7 cellular contexts compared by ENCODE assay signal in the genomic region with DNA sequence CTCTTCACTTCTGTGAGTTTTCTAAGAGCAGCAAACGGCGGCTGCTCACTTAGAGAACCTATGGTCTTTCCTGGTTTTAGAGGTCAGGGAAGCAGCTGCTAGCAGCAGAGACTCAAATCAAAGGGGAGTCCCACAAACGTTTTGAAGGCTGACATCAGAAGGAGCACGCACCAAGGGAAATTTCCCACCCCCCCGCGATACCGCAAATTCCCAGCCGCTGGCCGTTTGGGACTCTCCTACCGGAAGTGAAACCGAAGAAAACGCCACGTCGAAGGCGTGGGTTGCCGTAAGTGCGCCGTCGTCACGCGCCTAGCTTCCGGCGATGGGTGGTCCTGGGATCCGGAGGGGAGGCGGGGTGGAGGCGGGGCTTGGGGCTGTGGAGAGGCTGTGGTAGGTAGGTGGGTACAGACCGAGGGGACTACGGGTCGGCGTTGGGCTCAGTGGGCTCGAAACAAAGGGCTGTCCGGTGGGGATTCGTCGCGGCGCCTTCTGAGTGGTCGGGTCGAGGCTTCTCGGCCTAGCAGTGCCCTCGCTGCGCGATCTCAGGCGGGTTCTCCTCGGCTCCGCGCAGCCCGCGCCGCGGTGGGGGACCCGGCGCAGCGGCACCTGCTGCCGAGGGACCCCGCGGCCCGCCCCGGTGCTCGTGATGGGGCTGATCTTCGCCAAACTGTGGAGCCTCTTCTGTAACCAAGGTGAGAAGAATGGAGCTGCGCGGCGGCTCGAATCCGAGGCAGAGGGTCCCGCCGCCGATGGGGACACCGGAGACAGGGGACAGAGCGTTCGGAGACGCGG. TPM values are rescaled to one million over a fixed set of nuclear protein-coding genes. Genes with fewer than 3 reads are reported as not detected.
A peak's percentile ranks its signal among the peaks of the same experiment; 100 is the strongest.
DNase-seq lines count a peak whose midpoint lies in the region; ATAC-seq and TF ChIP-seq lines count a peak whose summit lies in the region.

ARL5B (plus strand) TSS at position 440 of the 792 bp plus-strand sequence; CDS start at position 647, 207 bp downstream.

- peaks cover 48% of the 10 kb centered on the region for H3K79me2 ChIP-seq in hepatocyte

- peak within 1 kb of the TSS; percentile 84 for H3K4me2 ChIP-seq in hepatocyte

- peak; percentile 87 for TF ChIP-seq POLR2A in GM18505 (IDR thresholded peaks at IDR 0.05; ENCODE audit: borderline replicate concordance, extremely low read depth, insufficient read depth, insufficient read length)

- H3K4me3 ChIP-seq in hepatocyte: peak within 1 kb of the TSS; percentile 82

- peaks cover 9% of the 10 kb centered on the region for H3K4me1 ChIP-seq in hepatocyte (ENCODE audit: insufficient read depth)

- no peaks in the 10 kb centered on the region for H3K27me3 ChIP-seq in hepatocyte

- DNase-seq in NCI-H1930 (lab: John Stamatoyannopoulos, UW) (peak; percentile 71 to 75), T-helper 9 cell (peak; percentile 96), astrocyte of the hippocampus (ENCODE audit: low read depth, low spot score) (peak; percentile 100), hepatocyte (ENCODE audit: low spot score) (peak; percentile 99), renal cortical epithelial cell (ENCODE audit: low read depth) (peak; percentile 94)

- H3K27ac ChIP-seq in hepatocyte: peak within 1 kb of the TSS; percentile 99

- no peak for TF ChIP-seq CTCF in hepatocyte (IDR thresholded peaks at IDR 0.05; ENCODE audit: poor library complexity)

- no peaks in the 10 kb centered on the region for H3K9me3 ChIP-seq in hepatocyte (ENCODE audit: low read depth)

- H3K9me2 ChIP-seq in hepatocyte (replicated peaks; ENCODE audit: insufficient read depth): no peaks in the 10 kb centered on the region

- peak within 1 kb of the TSS; percentile 39 for H2AFZ ChIP-seq in hepatocyte

- H4K20me1 ChIP-seq in hepatocyte (ENCODE audit: insufficient read depth, poor library complexity, severe bottlenecking): peaks cover 40% of the 10 kb centered on the region

- H3K36me3 ChIP-seq in hepatocyte (replicated peaks; ENCODE audit: insufficient read depth, low read depth): no peaks in the 10 kb centered on the region

- ATAC-seq in GM18505 (IDR thresholded peaks at IDR 0.05; ENCODE audit: unreplicated experiment) (peak; percentile 92), HG02970 (IDR thresholded peaks at IDR 0.05; ENCODE audit: low FRiP score, unreplicated experiment) (peak; percentile 95)

- WGBS in hepatocyte (ENCODE audit: low lambda C conversion rate, missing lambda C conversion rate): 2% methylated on average over 57 of the region's 73 CpGs

RNA-seq across cellular contexts. Expression of gene ARL5B, which starts in this region (rescaled TPM):
- total RNA-seq in hepatocyte: 90.5 and 95.2 TPM in 2 replicates
- 20.5 and 21.5 TPM in 2 replicates for polyA plus RNA-seq in hepatocyte
- 22.4 and 22.9 TPM in 2 replicates for total RNA-seq in renal cortical epithelial cell

Comparison
In these comparisons a context has a peak if more than half of its experiments do, and no peak if none do; other contexts are left out.
1. Peak in every context shown above with its lines: DNase-seq, ATAC-seq, H3K4me3 ChIP-seq and H3K27ac ChIP-seq.